ENCODE assay signal across 6 cellular contexts in the genomic region with DNA sequence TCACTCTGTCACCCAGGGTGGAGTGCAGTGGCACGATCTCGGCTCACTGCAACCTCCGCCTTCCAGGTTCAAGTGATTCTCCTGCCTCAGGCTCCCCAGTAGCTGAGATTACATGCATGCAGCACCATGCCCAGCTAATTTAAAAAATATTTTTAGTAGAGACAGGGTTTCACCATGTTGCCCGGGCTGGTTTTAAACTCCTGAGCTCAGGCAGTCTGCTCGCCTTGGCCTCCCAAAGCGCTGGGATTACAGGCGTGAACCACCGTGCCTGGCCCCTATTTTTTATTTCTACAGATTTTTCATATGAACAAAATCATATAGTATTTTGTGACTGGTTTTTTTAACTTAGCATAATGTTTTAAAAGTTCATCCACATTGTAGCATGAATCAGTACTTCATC.
DNase-seq lines count a peak whose midpoint lies in the region; ATAC-seq and TF ChIP-seq lines count a peak whose summit lies in the region.
"Not testable (repeated sequence)": the region's sequence is repeated elsewhere in the genome, so short reads cannot be mapped to it uniquely, and the experiment has no call there.

No MANE protein-coding gene starts in this region.

- not testable (repeated sequence) for H3K4me1 Mint-ChIP-seq in activated T-cell treated with anti-CD3 and anti-CD28 coated beads, Interleukin-2, amount 50 U/mL, for 24 hours (ENCODE audit: low read depth); natural killer cell treated with Interleukin-12 subunit alpha and Interleukin-12 subunit beta and Interleukin-15 and Interleukin-18, amount 100 ng/mL, for 72 hours (ENCODE audit: low read depth in 2 of 2)

- not testable (repeated sequence) for ATAC-seq in left lobe of liver; natural killer cell treated with Interleukin-12 subunit alpha and Interleukin-12 subunit beta and Interleukin-15 and Interleukin-18, amount 100 ng/mL, for 72 hours; sciatic nerve

- 77% methylated on average over 8 of the region's 8 CpGs for WGBS in suprapubic skin

- H3K4me3 Mint-ChIP-seq in activated T-cell treated with anti-CD3 and anti-CD28 coated beads, Interleukin-2, amount 50 U/mL, for 24 hours; natural killer cell treated with Interleukin-12 subunit alpha and Interleukin-12 subunit beta and Interleukin-15 and Interleukin-18, amount 100 ng/mL, for 72 hours: not testable (repeated sequence)

- not testable (repeated sequence) for H3K27me3 Mint-ChIP-seq in activated T-cell treated with anti-CD3 and anti-CD28 coated beads, Interleukin-2, amount 50 U/mL, for 24 hours
- H3K27me3 Mint-ChIP-seq in natural killer cell treated with Interleukin-12 subunit alpha and Interleukin-12 subunit beta and Interleukin-15 and Interleukin-18, amount 100 ng/mL, for 72 hours: peaks cover 6 to 34% of the 10 kb centered on the region in 2 donors

- H3K9me3 ChIP-seq in suprapubic skin: not testable (repeated sequence)

- peak; percentile 5 for DNase-seq in activated T-cell treated with anti-CD3 and anti-CD28 coated beads, Interleukin-2, amount 50 U/mL, for 24 hours
- DNase-seq in coronary artery (ENCODE audit: low spot score) (peak; percentile 40), left lobe of liver (ENCODE audit: low spot score) (peak; percentile 5), sciatic nerve (ENCODE audit: low spot score) (peak; percentile 15), suprapubic skin (ENCODE audit: low spot score in 2 of 2) (peak; percentile 4)
- peak; percentile 12 for DNase-seq in natural killer cell treated with Interleukin-12 subunit alpha and Interleukin-12 subunit beta and Interleukin-15 and Interleukin-18, amount 100 ng/mL, for 72 hours (ENCODE audit: low spot score)

- TF ChIP-seq EP300 in suprapubic skin (IDR thresholded peaks at IDR 0.05): not testable (repeated sequence)

- H3K36me3 Mint-ChIP-seq in activated T-cell treated with anti-CD3 and anti-CD28 coated beads, Interleukin-2, amount 50 U/mL, for 24 hours (ENCODE audit: low read depth); natural killer cell treated with Interleukin-12 subunit alpha and Interleukin-12 subunit beta and Interleukin-15 and Interleukin-18, amount 100 ng/mL, for 72 hours: not testable (repeated sequence)

- H3K4me1 ChIP-seq in suprapubic skin: not testable (repeated sequence)

- intact Hi-C loops in sciatic nerve (cut with DNase I): not testable (repeated sequence)

- H3K4me3 ChIP-seq in coronary artery, suprapubic skin: not testable (repeated sequence)

- not testable (repeated sequence) for H3K36me3 ChIP-seq in suprapubic skin

- not testable (repeated sequence) for TF ChIP-seq CTCF in coronary artery (IDR thresholded peaks at IDR 0.05); suprapubic skin (IDR thresholded peaks at IDR 0.05)

- not testable (repeated sequence) for H3K9me3 Mint-ChIP-seq in activated T-cell treated with anti-CD3 and anti-CD28 coated beads, Interleukin-2, amount 50 U/mL, for 24 hours; natural killer cell treated with Interleukin-12 subunit alpha and Interleukin-12 subunit beta and Interleukin-15 and Interleukin-18, amount 100 ng/mL, for 72 hours

- not testable (repeated sequence) for H3K27ac Mint-ChIP-seq in activated T-cell treated with anti-CD3 and anti-CD28 coated beads, Interleukin-2, amount 50 U/mL, for 24 hours; natural killer cell treated with Interleukin-12 subunit alpha and Interleukin-12 subunit beta and Interleukin-15 and Interleukin-18, amount 100 ng/mL, for 72 hours

- H3K27ac ChIP-seq in coronary artery, suprapubic skin: not testable (repeated sequence)

- not testable (repeated sequence) for TF ChIP-seq POLR2A in suprapubic skin (IDR thresholded peaks at IDR 0.05)

- not testable (repeated sequence) for H3K27me3 ChIP-seq in suprapubic skin
